ENCODE assay signal across 8 cellular contexts in genomic region chr22:45096256-45096907, GRCh38.
A peak's percentile ranks its signal among the peaks of the same experiment; 100 is the strongest.
DNase-seq lines count a peak whose midpoint lies in the region; ATAC-seq and TF ChIP-seq lines count a peak whose summit lies in the region.

No MANE protein-coding gene starts in this region.

- H3K4me1 ChIP-seq in Panc1 (ENCODE audit: control insufficient read depth, insufficient read depth, low read length), result no peaks in the 10 kb centered on the region

- H3K4me1 Mint-ChIP-seq in glutamatergic neuron (ENCODE audit: low read depth, unreplicated experiment), result no peaks in the 10 kb centered on the region

- peaks cover 11% of the 10 kb centered on the region for H3K27me3 Mint-ChIP-seq in glutamatergic neuron (ENCODE audit: unreplicated experiment)

- no peaks in the 10 kb centered on the region for H3K36me3 Mint-ChIP-seq in glutamatergic neuron (ENCODE audit: unreplicated experiment)

- intact Hi-C loops in Panc1 (cut with micrococcal nuclease; ENCODE audit: unreplicated experiment) (no loop called here), posterior cingulate gyrus (cut with DNase I) (loop anchor here (1.0 to 2.0 kb wide), 2 partner anchors 121 to 276 kb away; no protein-coding TSS in a partner anchor)

- H3K9me3 ChIP-seq in Panc1 (ENCODE audit: control insufficient read depth, insufficient read depth, low read depth, low read length), result no peaks in the 10 kb centered on the region

- no peak overlapping the region for H3K4me3 ChIP-seq in Panc1 (ENCODE audit: low read depth in 2 of 2, low read length in 2 of 2)

- DNase-seq in D341Med (ENCODE audit: low spot score) (peak; percentile 85), HUDEP-2 (lab: John Stamatoyannopoulos, UW; ENCODE audit: unreplicated experiment in 76 of 76) (peak in 47 of 76 experiments; percentile 2 to 61 (median 23)), Panc1 (ENCODE audit: low read depth, low spot score) (peak; percentile 61), glutamatergic neuron (peak; percentile 77), posterior cingulate gyrus (peak in 9 of 10 donors; percentile 32 to 95 (median 60))
- DNase-seq in activated effector memory CD4-positive, alpha-beta T cell treated with anti-CD3 and anti-CD28 coated beads, Interleukin-2, amount 50 U/mL, for 16 hours, result peak; percentile 73

- CTCF ChIA-PET in Panc1 (lab: Charles Lee), result interaction anchor here (0.7 to 1.3 kb wide), 2 partner anchors 10 to 276 kb away, joined by 3 to 6 read pairs; no protein-coding TSS in a partner anchor

- no TSS peak for BruUV-seq in Panc1 (replicated peaks; lab: Mats Ljungman, UMichigan)

- POLR2A ChIA-PET in Panc1 (lab: Charles Lee), result no interaction called here

- in situ Hi-C loops in Panc1 (cut with HindIII; ENCODE audit: low pct_unique_long_range_greater_than_20kb, low sequenced_read_pairs), result no loop called here

- TF ChIP-seq CTCF in Panc1 (IDR thresholded peaks at IDR 0.05) (peak; percentile 86), glutamatergic neuron (IDR thresholded peaks at IDR 0.05; ENCODE audit: partially characterized antibody, unreplicated experiment) (peak; percentile 69)

- no peak overlapping the region for H3K4me3 Mint-ChIP-seq in glutamatergic neuron (ENCODE audit: unreplicated experiment)

- ATAC-seq in Panc1, result peak; percentile 90
- no peak for ATAC-seq in GM19452 (IDR thresholded peaks at IDR 0.05; ENCODE audit: unreplicated experiment)
- no peak for ATAC-seq in HG03439 (IDR thresholded peaks at IDR 0.05; ENCODE audit: unreplicated experiment)

- H3K9me3 Mint-ChIP-seq in glutamatergic neuron (ENCODE audit: unreplicated experiment), result peaks cover 10% of the 10 kb centered on the region

- no peaks in the 10 kb centered on the region for H3K36me3 ChIP-seq in Panc1 (ENCODE audit: control insufficient read depth, insufficient read depth, low read length)

- no peaks in the 10 kb centered on the region for H3K27me3 ChIP-seq in Panc1 (ENCODE audit: control insufficient read depth, insufficient read depth, low read length)

- no peak overlapping the region for H3K27ac Mint-ChIP-seq in glutamatergic neuron (ENCODE audit: unreplicated experiment)

- H3K27ac ChIP-seq in Panc1 (ENCODE audit: low read length), result no peak overlapping the region

Comparison
In these comparisons a context has a peak if more than half of its experiments do, and no peak if none do; other contexts are left out.
1. DNase-seq: peak in every context shown above with its lines; median percentile 85 in D341Med; 77 in glutamatergic neuron; 73 in activated effector memory CD4-positive, alpha-beta T cell treated with anti-CD3 and anti-CD28 coated beads, Interleukin-2, amount 50 U/mL, for 16 hours; 61 in Panc1; 60 in posterior cingulate gyrus; 23 in HUDEP-2.